ENCODE assay signal across 22 cellular contexts in the genomic region with DNA sequence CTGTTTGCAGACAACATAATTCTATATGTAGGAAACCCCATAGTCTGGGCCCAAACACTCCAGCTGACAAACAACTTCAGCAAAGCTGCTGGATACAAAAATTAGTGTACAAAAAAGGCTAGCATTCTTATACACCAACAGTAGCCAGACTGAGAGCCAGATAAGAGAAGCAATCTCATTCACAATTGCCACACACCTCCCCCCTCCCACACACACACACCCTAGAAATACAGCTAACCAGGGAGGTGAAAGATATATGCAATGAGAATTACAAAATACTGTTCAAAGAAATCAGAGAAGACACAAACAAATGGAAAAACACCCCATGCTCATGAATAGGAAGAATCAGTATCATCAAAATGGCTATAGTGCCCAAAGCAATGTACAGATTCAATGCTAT.
"Had no signal": no experiment of that assay in that cellular context is flagged by ENCODE, and none has a peak within 500 bp of the region (broad histone marks: within the 10 kb centered on the region; RNA-seq: fewer than 3 reads in every experiment).

No MANE protein-coding gene starts in this region.

- H3K9me3 ChIP-seq: Peyer's patch had no signal

- H3K27ac Mint-ChIP-seq: activated CD4-positive, alpha-beta memory T cell treated with anti-CD3 and anti-CD28 coated beads for 36 hours; activated CD4-positive, alpha-beta T cell treated with anti-CD3 and anti-CD28 coated beads, Interleukin-2, amount 10 ng/mL, durations not matched to agents 7 days and 5 days; activated naive CD4-positive, alpha-beta T cell treated with anti-CD3 and anti-CD28 coated beads, Interleukin-2, amount 10 ng/mL, durations not matched to agents 7 days and 5 days; activated naive CD8-positive, alpha-beta T cell treated with anti-CD3 and anti-CD28 coated beads for 36 hours had no signal

- H3K27ac ChIP-seq: KMS-11, Peyer's patch, VCaP had no signal

- H3K4me3 Mint-ChIP-seq: activated CD4-positive, alpha-beta memory T cell treated with anti-CD3 and anti-CD28 coated beads for 36 hours; activated CD4-positive, alpha-beta T cell treated with anti-CD3 and anti-CD28 coated beads, Interleukin-2, amount 10 ng/mL, durations not matched to agents 7 days and 5 days; activated naive CD4-positive, alpha-beta T cell treated with anti-CD3 and anti-CD28 coated beads, Interleukin-2, amount 10 ng/mL, durations not matched to agents 7 days and 5 days; activated naive CD8-positive, alpha-beta T cell treated with anti-CD3 and anti-CD28 coated beads for 36 hours; IgD-negative memory B cell had no signal

- H3K9ac ChIP-seq: KMS-11 had no signal

- H3K4me1 ChIP-seq: Peyer's patch had no signal

- H3K4me3 ChIP-seq: Peyer's patch had no signal

- H3K4me2 ChIP-seq: KMS-11 had no signal

- H3K27me3 Mint-ChIP-seq: activated CD4-positive, alpha-beta memory T cell treated with anti-CD3 and anti-CD28 coated beads for 36 hours; activated CD4-positive, alpha-beta T cell treated with anti-CD3 and anti-CD28 coated beads, Interleukin-2, amount 10 ng/mL, durations not matched to agents 7 days and 5 days; activated naive CD4-positive, alpha-beta T cell treated with anti-CD3 and anti-CD28 coated beads, Interleukin-2, amount 10 ng/mL, durations not matched to agents 7 days and 5 days; activated naive CD8-positive, alpha-beta T cell treated with anti-CD3 and anti-CD28 coated beads for 36 hours; IgD-negative memory B cell had no signal

- DNase-seq: activated CD4-positive, alpha-beta memory T cell treated with anti-CD3 and anti-CD28 coated beads for 36 hours; activated CD4-positive, alpha-beta T cell treated with anti-CD3 and anti-CD28 coated beads, Interleukin-2, amount 10 ng/mL, durations not matched to agents 7 days and 5 days; activated CD4-positive, CD25-positive, alpha-beta regulatory T cell; activated CD8-positive, alpha-beta memory T cell treated with anti-CD3 and anti-CD28 coated beads, Interleukin-2, amount 50 U/mL, for 48 hours; activated gamma-delta T cell; activated naive CD4-positive, alpha-beta T cell treated with anti-CD3 and anti-CD28 coated beads, Interleukin-2, amount 10 ng/mL, durations not matched to agents 7 days and 5 days; activated naive CD8-positive, alpha-beta T cell treated with anti-CD3 and anti-CD28 coated beads for 36 hours; activated T-cell treated with anti-CD3 and anti-CD28 coated beads, Interleukin-2, amount 50 U/mL, for 1 hour; anterior cingulate cortex; NCI-H1048; NCI-H146; NCI-H187 treated with DMSO at 0.1 percent for 48 hours; NCI-H2171; NCI-H2227 treated with DMSO at 0.1 percent for 48 hours; NCI-H526 treated with DMSO at 0.1 percent for 48 hours; NCI-H82; Peyer's patch; SHP77; T1000 had no signal

- H3K27me3 ChIP-seq: Peyer's patch had no signal

- H3K36me3 ChIP-seq: Peyer's patch had no signal
